Comparison of ENCODE assay signal across 5 cellular contexts in the genomic region with DNA sequence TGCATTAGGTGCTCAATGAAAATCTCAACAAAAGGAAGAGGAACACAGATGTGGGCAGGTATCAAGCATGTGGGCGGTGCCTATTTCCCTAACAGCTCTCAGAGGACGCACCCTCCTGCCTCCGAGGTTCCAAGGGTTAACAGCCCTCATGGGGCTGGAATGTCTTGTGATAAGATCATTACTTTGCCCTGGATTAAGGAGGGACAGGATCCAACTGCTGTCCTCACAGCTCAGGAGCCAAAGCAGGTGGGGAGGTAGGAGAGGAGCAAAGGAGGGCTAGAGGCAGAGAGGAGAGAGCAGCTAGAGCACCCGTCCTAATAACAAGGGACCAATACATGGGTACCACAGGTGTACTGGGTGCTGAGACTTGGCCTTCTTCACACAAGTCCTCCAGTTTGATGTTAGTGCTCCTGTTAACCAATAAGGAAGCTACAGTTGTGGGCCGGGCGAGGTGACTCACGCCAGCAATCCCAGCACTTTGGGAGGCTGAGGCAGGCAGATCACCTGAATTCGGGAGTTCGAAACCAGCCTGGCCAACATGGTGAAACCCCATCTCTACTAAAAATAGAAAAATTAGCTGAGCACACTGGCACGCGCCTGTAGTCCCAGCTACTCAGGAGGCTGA. TPM values are rescaled to one million over a fixed set of nuclear protein-coding genes. Genes with fewer than 3 reads are reported as not detected.
"Had no signal": no experiment of that assay in that cellular context is flagged by ENCODE, and none has a peak within 500 bp of the region (broad histone marks: within the 10 kb centered on the region; RNA-seq: fewer than 3 reads in every experiment).

No MANE protein-coding gene starts in this region.

RNA-seq across cellular contexts. Expression of gene AQP7, which starts 9.8 kb away (rescaled TPM):
- total RNA-seq: activated CD8-positive, alpha-beta memory T cell treated with anti-CD3 and anti-CD28 coated beads for 36 hours; activated T-cell treated with anti-CD3 and anti-CD28 coated beads, Interleukin-2, amount 50 U/mL, for 4 hours; activated T-helper 2 cell treated with anti-CD3 and anti-CD28 coated beads, Interferon-gamma antibody, Interleukin-2, Interleukin-4, amounts not matched to agents 10 μg/mL and 5 μg/mL and 100 μg/mL, durations not matched to agents 14 hours and 24 hours and 36 hours; fibroblast of villous mesenchyme; lung microvascular endothelial cell had no signal
